17 cellular contexts compared by ENCODE assay signal in genomic region chr6:32615885-32616532, GRCh38. TPM values are rescaled to one million over a fixed set of nuclear protein-coding genes. Genes with fewer than 3 reads are reported as not detected.
"Had no signal": no experiment of that assay in that cellular context is flagged by ENCODE, and none has a peak within 500 bp of the region (broad histone marks: within the 10 kb centered on the region; RNA-seq: fewer than 3 reads in every experiment).

No MANE protein-coding gene starts in this region.

- H3K4me3 ChIP-seq: adrenal gland, cardiac muscle cell, hepatocyte, left lung, upper lobe of right lung had no signal

- H3K4me2 ChIP-seq: hepatocyte had no signal

- ATAC-seq: activated CD8-positive, alpha-beta memory T cell treated with anti-CD3 and anti-CD28 coated beads, Interleukin-2, amount 10 ng/mL, durations not matched to agents 7 days and 5 days; left lung; upper lobe of right lung had no signal

- DNase-seq: activated CD4-positive, alpha-beta memory T cell treated with anti-CD3 and anti-CD28 coated beads for 36 hours; activated CD8-positive, alpha-beta memory T cell treated with anti-CD3 and anti-CD28 coated beads, Interleukin-2, amount 10 ng/mL, durations not matched to agents 7 days and 5 days; activated gamma-delta T cell; activated T-cell treated with anti-CD3 and anti-CD28 coated beads, Interleukin-2, amount 50 U/mL, for 4 hours; adrenal gland; left lung; nucleus accumbens; posterior cingulate gyrus; stimulated activated naive CD4-positive, alpha-beta T cell treated with Interleukin-2 at 50 U/mL for 16 hours; SW 1271; upper lobe of right lung had no signal

- H3K27ac ChIP-seq: adrenal gland, cardiac muscle cell, hepatocyte, left lung, upper lobe of right lung had no signal

- H3K4me3 Mint-ChIP-seq: activated CD4-positive, alpha-beta memory T cell treated with anti-CD3 and anti-CD28 coated beads for 36 hours; activated CD8-positive, alpha-beta memory T cell treated with anti-CD3 and anti-CD28 coated beads, Interleukin-2, amount 10 ng/mL, durations not matched to agents 7 days and 5 days; activated T-cell treated with anti-CD3 and anti-CD28 coated beads, Interleukin-2, amount 50 U/mL, for 4 hours; nephron had no signal

- H3K9me3 Mint-ChIP-seq: activated T-cell treated with anti-CD3 and anti-CD28 coated beads, Interleukin-2, amount 50 U/mL, for 4 hours had no signal

- H3K4me1 ChIP-seq: adrenal gland, left lung, upper lobe of right lung had no signal

- H3K27ac Mint-ChIP-seq: activated CD4-positive, alpha-beta memory T cell treated with anti-CD3 and anti-CD28 coated beads for 36 hours; activated CD8-positive, alpha-beta memory T cell treated with anti-CD3 and anti-CD28 coated beads, Interleukin-2, amount 10 ng/mL, durations not matched to agents 7 days and 5 days; nephron had no signal

- H3K4me1 Mint-ChIP-seq: nephron had no signal

- H3K36me3 Mint-ChIP-seq: activated CD4-positive, alpha-beta memory T cell treated with anti-CD3 and anti-CD28 coated beads for 36 hours had no signal

- H3K9me3 ChIP-seq: adrenal gland, upper lobe of right lung had no signal

- H3K36me3 ChIP-seq: adrenal gland, cardiac muscle cell, left lung, upper lobe of right lung had no signal

- H3K27me3 ChIP-seq: adrenal gland, cardiac muscle cell, hepatocyte, left lung, upper lobe of right lung had no signal

- H3K27me3 Mint-ChIP-seq: activated CD8-positive, alpha-beta memory T cell treated with anti-CD3 and anti-CD28 coated beads, Interleukin-2, amount 10 ng/mL, durations not matched to agents 7 days and 5 days had no signal

RNA-seq across cellular contexts. Expression of gene HLA-DQA1, which starts 21.2 kb away (rescaled TPM):
- total RNA-seq: cardiac muscle cell, glomerular endothelial cell, hepatocyte had no signal
- polyA plus RNA-seq: cardiac muscle cell, hepatocyte, keratinocyte had no signal

RNA-seq across cellular contexts. Expression of gene HLA-DQB1, which starts 50.4 kb away (rescaled TPM):
- total RNA-seq: temporal lobe had no signal
